In the genomic region with DNA sequence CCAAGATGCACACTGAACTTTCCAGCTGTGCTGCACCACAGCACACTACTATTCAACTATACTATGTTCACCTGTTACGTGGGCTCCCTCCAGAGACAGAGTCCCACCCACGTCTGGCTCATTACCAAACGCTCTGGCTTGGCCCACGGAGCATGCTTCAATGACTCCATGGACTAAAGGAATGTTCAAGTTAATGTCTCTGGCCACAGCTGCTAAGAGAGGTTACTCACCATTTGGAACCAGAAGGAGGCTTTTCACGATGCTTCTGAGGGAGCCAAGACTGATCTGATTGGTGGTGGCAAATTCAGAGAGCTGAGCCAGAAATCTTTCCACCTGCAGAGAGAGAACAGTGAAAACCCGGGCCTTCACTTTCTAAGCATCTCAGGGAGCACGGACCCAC, we compare ENCODE assay signal across 14 cellular contexts. TPM values are rescaled to one million over a fixed set of nuclear protein-coding genes. Genes with fewer than 3 reads are reported as not detected.
DNase-seq lines count a peak whose midpoint lies in the region; ATAC-seq and TF ChIP-seq lines count a peak whose summit lies in the region.
"Had no signal": no experiment of that assay in that cellular context is flagged by ENCODE, and none has a peak within 500 bp of the region (broad histone marks: within the 10 kb centered on the region; RNA-seq: fewer than 3 reads in every experiment).

No MANE protein-coding gene starts in this region.

- H2BK15ac ChIP-seq in mesenchymal stem cell (ENCODE audit: low read depth, poor library complexity, severe bottlenecking): no peak overlapping the region

- no peak overlapping the region for H3K9ac ChIP-seq in mesenchymal stem cell (ENCODE audit: low read length)

- no peak overlapping the region for H3K4me2 ChIP-seq in mesenchymal stem cell (ENCODE audit: low read length, poor library complexity, severe bottlenecking)

- no peaks in the 10 kb centered on the region for H3K27me3 ChIP-seq in mesenchymal stem cell (ENCODE audit: control insufficient read depth in 1 of 2, insufficient read depth in 1 of 2, low read length in 2 of 2)
- H3K27me3 ChIP-seq: esophagus muscularis mucosa had no signal

- no peak for TF ChIP-seq CTCF in brain (conservative IDR thresholded peaks at IDR 0.05)

- no peak overlapping the region for H3K18ac ChIP-seq in mesenchymal stem cell (ENCODE audit: low read depth in 1 of 2, low read length in 2 of 2)

- no peak overlapping the region for H3K4me3 ChIP-seq in mesenchymal stem cell (ENCODE audit: insufficient read depth in 1 of 2, low read depth in 1 of 2, low read length in 2 of 2)
- H3K4me3 ChIP-seq: esophagus muscularis mucosa had no signal

- H3K9me3 Mint-ChIP-seq in brain: peaks cover 0 to 5% (median 0%) of the 10 kb centered on the region in 5 experiments
- H3K9me3 Mint-ChIP-seq: activated naive CD8-positive, alpha-beta T cell treated with anti-CD3 and anti-CD28 coated beads, Interleukin-2, amount 10 ng/mL, durations not matched to agents 7 days and 5 days; memory B cell; stimulated activated naive CD8-positive, alpha-beta T cell treated with anti-CD3 and anti-CD28 coated beads, Interleukin-15, amount 100 ng/mL, for 72 hours had no signal

- no peaks in the 10 kb centered on the region for H3K27me3 Mint-ChIP-seq in brain
- H3K27me3 Mint-ChIP-seq: activated naive CD8-positive, alpha-beta T cell treated with anti-CD3 and anti-CD28 coated beads, Interleukin-2, amount 10 ng/mL, durations not matched to agents 7 days and 5 days; memory B cell; stimulated activated naive CD8-positive, alpha-beta T cell treated with anti-CD3 and anti-CD28 coated beads, Interleukin-15, amount 100 ng/mL, for 72 hours had no signal

- H4K8ac ChIP-seq in mesenchymal stem cell (ENCODE audit: low read length): no peak overlapping the region

- peaks cover 61% of the 10 kb centered on the region for H3K36me3 Mint-ChIP-seq in brain

- H3K14ac ChIP-seq in mesenchymal stem cell (ENCODE audit: low read length in 2 of 2): no peak overlapping the region

- no peak overlapping the region for H2BK120ac ChIP-seq in mesenchymal stem cell (ENCODE audit: low read depth, low read length)

- H3K4me3 Mint-ChIP-seq in brain: no peak overlapping the region
- H3K4me3 Mint-ChIP-seq: activated naive CD8-positive, alpha-beta T cell treated with anti-CD3 and anti-CD28 coated beads, Interleukin-2, amount 10 ng/mL, durations not matched to agents 7 days and 5 days; memory B cell; stimulated activated naive CD8-positive, alpha-beta T cell treated with anti-CD3 and anti-CD28 coated beads, Interleukin-15, amount 100 ng/mL, for 72 hours had no signal

- H3K4me1 Mint-ChIP-seq in brain: peaks cover 13% of the 10 kb centered on the region

- H3K27ac ChIP-seq in mesenchymal stem cell (ENCODE audit: low read length, poor library complexity, severe bottlenecking): peak overlapping the region; percentile 43
- H3K27ac ChIP-seq: esophagus muscularis mucosa had no signal

- ATAC-seq in HG03095 (IDR thresholded peaks at IDR 0.05; ENCODE audit: unreplicated experiment): no peak
- ATAC-seq: stimulated activated naive CD8-positive, alpha-beta T cell treated with anti-CD3 and anti-CD28 coated beads, Interleukin-15, amount 100 ng/mL, for 72 hours had no signal

- no peak overlapping the region for H3K23ac ChIP-seq in mesenchymal stem cell (ENCODE audit: low read length in 2 of 2)

- H2BK5ac ChIP-seq in mesenchymal stem cell (ENCODE audit: low read depth, low read length, poor library complexity, severe bottlenecking): no peak overlapping the region

- H3K4ac ChIP-seq in mesenchymal stem cell (ENCODE audit: low read depth in 1 of 2, low read length in 2 of 2): no peak overlapping the region

- H3K79me1 ChIP-seq in mesenchymal stem cell (replicated peaks; ENCODE audit: low read length, poor library complexity, severe bottlenecking): peaks cover 11% of the 10 kb centered on the region

- H2BK12ac ChIP-seq in mesenchymal stem cell (ENCODE audit: low read length in 2 of 2): no peak overlapping the region

- H2AK5ac ChIP-seq in mesenchymal stem cell (ENCODE audit: low read length, severe bottlenecking): no peak overlapping the region

- peaks cover 8% of the 10 kb centered on the region for H3K4me1 ChIP-seq in mesenchymal stem cell (ENCODE audit: control insufficient read depth, insufficient read depth, low read depth, low read length)

- WGBS in mesenchymal stem cell: 77% methylated on average over 5 of the region's 7 CpGs

- no peaks in the 10 kb centered on the region for H3K9me3 ChIP-seq in mesenchymal stem cell (ENCODE audit: control insufficient read depth, low read length)
- H3K9me3 ChIP-seq: esophagus muscularis mucosa had no signal

- H2AFZ ChIP-seq in mesenchymal stem cell (ENCODE audit: low read depth, low read length): no peak overlapping the region

- H3K36me3 ChIP-seq in mesenchymal stem cell (ENCODE audit: control insufficient read depth in 1 of 2, insufficient read depth in 2 of 2, low read depth in 1 of 2, low read length in 2 of 2): peaks cover 12 to 19% of the 10 kb centered on the region in 2 experiments

- H4K91ac ChIP-seq in mesenchymal stem cell (ENCODE audit: low read length): no peak overlapping the region

- peak; percentile 93 for DNase-seq in AG08395 (ENCODE audit: low spot score)
- DNase-seq in HCEC 1CT: peak; percentile 79
- DNase-seq in mesenchymal stem cell: peak; percentile 58
- no peak for DNase-seq in activated gamma-delta T cell (lab: John Stamatoyannopoulos, UW)
- DNase-seq in mesenteric fat pad (ENCODE audit: low spot score): no peak
- DNase-seq in NCI-H187 (lab: John Stamatoyannopoulos, UW): no peak
- DNase-seq: activated CD4-positive, CD25-positive, alpha-beta regulatory T cell treated with anti-CD3 and anti-CD28 coated beads, Interleukin-2, amount 50 U/mL, for 72 hours; activated naive CD8-positive, alpha-beta T cell treated with anti-CD3 and anti-CD28 coated beads, Interleukin-2, amount 10 ng/mL, durations not matched to agents 7 days and 5 days; NCI-H1930; stimulated activated naive CD8-positive, alpha-beta T cell treated with anti-CD3 and anti-CD28 coated beads, Interleukin-15, amount 100 ng/mL, for 72 hours had no signal

- peak overlapping the region in 4 of 5 experiments; percentile 19 to 77 (median 61) for H3K27ac Mint-ChIP-seq in brain
- H3K27ac Mint-ChIP-seq: activated naive CD8-positive, alpha-beta T cell treated with anti-CD3 and anti-CD28 coated beads, Interleukin-2, amount 10 ng/mL, durations not matched to agents 7 days and 5 days; memory B cell had no signal

RNA-seq across cellular contexts. Expression of a gene that starts 15.6 kb away (rescaled TPM):
- 90.0 TPM for polyA plus RNA-seq in brain (ENCODE audit: insufficient read depth, low read depth, low replicate concordance)
- 75.5 TPM for polyA plus RNA-seq in mesenchymal stem cell (2013, experiment 1 of 2)
- 79.7 TPM for polyA plus RNA-seq in mesenchymal stem cell (2013, experiment 2 of 2)
- 38.0 TPM for total RNA-seq in mesenteric fat pad

RNA-seq across cellular contexts. Expression of a gene that starts 34.5 kb away (rescaled TPM):
- polyA plus RNA-seq in brain (ENCODE audit: insufficient read depth, low read depth, low replicate concordance): 8.7 TPM
- polyA plus RNA-seq in mesenchymal stem cell (2013, experiment 1 of 2): 3.1 TPM
- polyA plus RNA-seq in mesenchymal stem cell (2013, experiment 2 of 2): 2.9 TPM
- 0.39 TPM for total RNA-seq in mesenteric fat pad

RNA-seq across cellular contexts. Expression of a gene that starts 53.9 kb away (rescaled TPM):
- polyA plus RNA-seq in brain (ENCODE audit: insufficient read depth, low read depth, low replicate concordance): not detected
- not detected for polyA plus RNA-seq in mesenchymal stem cell (2013, experiment 1 of 2)
- not detected for polyA plus RNA-seq in mesenchymal stem cell (2013, experiment 2 of 2)
- not detected for total RNA-seq in mesenteric fat pad

Comparison
In these comparisons a context has a peak if more than half of its experiments do, and no peak if none do; other contexts are left out.
1. DNase-seq: peak in AG08395 (single experiment), HCEC 1CT (single experiment) and mesenchymal stem cell (single experiment); none in activated gamma-delta T cell (single experiment), mesenteric fat pad (single experiment) and NCI-H187 (0 of 2).